In genomic region chr14:21098134-21098891, GRCh38 we compare ENCODE assay signal across 8 cellular contexts. TPM values are rescaled to one million over a fixed set of nuclear protein-coding genes. Genes with fewer than 3 reads are reported as not detected.
DNase-seq lines count a peak whose midpoint lies in the region; ATAC-seq and TF ChIP-seq lines count a peak whose summit lies in the region.

Gene ZNF219, minus strand, starts transcription at chr14:21098655. Its CDS starts 5,064 bp downstream, at chr14:21093591.

- peaks cover 29% of the 10 kb centered on the region for H3K4me1 Mint-ChIP-seq in activated naive CD8-positive, alpha-beta T cell treated with anti-CD3 and anti-CD28 coated beads, Interleukin-2, amount 10 ng/mL, durations not matched to agents 7 days and 5 days
- peaks cover 77% of the 10 kb centered on the region for H3K4me1 Mint-ChIP-seq in neural progenitor cell

- H3K9ac ChIP-seq in neural progenitor cell, result peak within 1 kb of the TSS; percentile 50

- TF ChIP-seq CTCF in neural progenitor cell (IDR thresholded peaks at IDR 0.05), result peak; percentile 31

- POLR2A ChIA-PET in activated naive CD8-positive, alpha-beta T cell treated with anti-CD3 and anti-CD28 coated beads, Interleukin-2, amount 10 ng/mL, durations not matched to agents 7 days and 5 days (lab: Charles Lee), result no interaction called here

- no peak within 1 kb of the TSS for H2AFZ ChIP-seq in neural progenitor cell (replicated peaks)

- peaks cover 71% of the 10 kb centered on the region for H3F3A ChIP-seq in neural progenitor cell (ENCODE audit: low read depth)

- peaks cover 28% of the 10 kb centered on the region for H3K27me3 Mint-ChIP-seq in activated naive CD8-positive, alpha-beta T cell treated with anti-CD3 and anti-CD28 coated beads, Interleukin-2, amount 10 ng/mL, durations not matched to agents 7 days and 5 days
- H3K27me3 Mint-ChIP-seq in neural progenitor cell (ENCODE audit: insufficient read depth, low read depth), result peaks cover 11% of the 10 kb centered on the region

- DNase-seq in activated effector memory CD4-positive, alpha-beta T cell treated with anti-CD3 and anti-CD28 coated beads, Interleukin-2, amount 50 U/mL, for 16 hours, result peak; percentile 78
- no peak for DNase-seq in activated effector memory CD4-positive, alpha-beta T cell treated with Interleukin-2 at 50 U/mL for 16 hours
- DNase-seq in NCI-H69 (lab: John Stamatoyannopoulos, UW) (peak; percentile 69), glomerular visceral epithelial cell (ENCODE audit: extremely low spot score) (peak; percentile 61), neural progenitor cell (ENCODE audit: low spot score) (peak; percentile 92)
- no peak for DNase-seq in activated naive CD8-positive, alpha-beta T cell treated with anti-CD3 and anti-CD28 coated beads, Interleukin-2, amount 10 ng/mL, durations not matched to agents 7 days and 5 days

- peaks cover 30% of the 10 kb centered on the region for H4K20me1 ChIP-seq in neural progenitor cell (ENCODE audit: low read depth)

- peaks cover 73% of the 10 kb centered on the region for H3K79me2 ChIP-seq in neural progenitor cell (ENCODE audit: low read depth)

- H3K36me3 ChIP-seq in neural progenitor cell, result no peaks in the 10 kb centered on the region

- peak within 1 kb of the TSS; percentile 55 for H3K27ac Mint-ChIP-seq in activated naive CD8-positive, alpha-beta T cell treated with anti-CD3 and anti-CD28 coated beads, Interleukin-2, amount 10 ng/mL, durations not matched to agents 7 days and 5 days
- peak within 1 kb of the TSS; percentile 98 for H3K27ac Mint-ChIP-seq in neural progenitor cell

- no peaks in the 10 kb centered on the region for H3K36me3 Mint-ChIP-seq in activated naive CD8-positive, alpha-beta T cell treated with anti-CD3 and anti-CD28 coated beads, Interleukin-2, amount 10 ng/mL, durations not matched to agents 7 days and 5 days
- H3K36me3 Mint-ChIP-seq in neural progenitor cell, result peaks cover 4% of the 10 kb centered on the region

- ATAC-seq in activated naive CD8-positive, alpha-beta T cell treated with anti-CD3 and anti-CD28 coated beads, Interleukin-2, amount 10 ng/mL, durations not matched to agents 7 days and 5 days (ENCODE audit: low read depth), result peak; percentile 32
- no peak for ATAC-seq in GM21717 (IDR thresholded peaks at IDR 0.05; ENCODE audit: unreplicated experiment)
- ATAC-seq in HG02623 (IDR thresholded peaks at IDR 0.05; ENCODE audit: unreplicated experiment), result no peak

- peaks cover 54% of the 10 kb centered on the region for H3K4me1 ChIP-seq in neural progenitor cell

- peaks cover 3% of the 10 kb centered on the region for H3K27me3 ChIP-seq in neural progenitor cell

- peak within 1 kb of the TSS; percentile 91 for H3K27ac ChIP-seq in neural progenitor cell

- peak within 1 kb of the TSS; percentile 87 for H3K4me2 ChIP-seq in neural progenitor cell

- H3K9me3 Mint-ChIP-seq in activated naive CD8-positive, alpha-beta T cell treated with anti-CD3 and anti-CD28 coated beads, Interleukin-2, amount 10 ng/mL, durations not matched to agents 7 days and 5 days, result no peaks in the 10 kb centered on the region
- H3K9me3 Mint-ChIP-seq in neural progenitor cell, result peaks cover 2% of the 10 kb centered on the region

- peak within 1 kb of the TSS; percentile 83 for H3K4me3 ChIP-seq in neural progenitor cell

- H3K4me3 Mint-ChIP-seq in activated naive CD8-positive, alpha-beta T cell treated with anti-CD3 and anti-CD28 coated beads, Interleukin-2, amount 10 ng/mL, durations not matched to agents 7 days and 5 days, result peak within 1 kb of the TSS; percentile 84
- H3K4me3 Mint-ChIP-seq in neural progenitor cell, result peak within 1 kb of the TSS; percentile 95

- H3K9me3 ChIP-seq in neural progenitor cell (ENCODE audit: low read depth), result no peaks in the 10 kb centered on the region

RNA-seq across cellular contexts. Expression of gene ZNF219, which starts in this region (rescaled TPM):
- 1 to 10 TPM; 4.3 to 6.0 TPM for total RNA-seq in activated naive CD8-positive, alpha-beta T cell treated with anti-CD3 and anti-CD28 coated beads, Interleukin-2, amount 10 ng/mL, durations not matched to agents 7 days and 5 days
- 46.2 and 231 TPM in 2 replicates for total RNA-seq in neural progenitor cell (ENCODE audit: low replicate concordance)

Comparison
In these comparisons a context has a peak if more than half of its experiments do, and no peak if none do; other contexts are left out.
1. DNase-seq: peak in activated effector memory CD4-positive, alpha-beta T cell treated with anti-CD3 and anti-CD28 coated beads, Interleukin-2, amount 50 U/mL, for 16 hours (single experiment), NCI-H69 (single experiment), glomerular visceral epithelial cell (single experiment) and neural progenitor cell (single experiment); none in activated effector memory CD4-positive, alpha-beta T cell treated with Interleukin-2 at 50 U/mL for 16 hours (single experiment) and activated naive CD8-positive, alpha-beta T cell treated with anti-CD3 and anti-CD28 coated beads, Interleukin-2, amount 10 ng/mL, durations not matched to agents 7 days and 5 days (single experiment).